In the genomic region with DNA sequence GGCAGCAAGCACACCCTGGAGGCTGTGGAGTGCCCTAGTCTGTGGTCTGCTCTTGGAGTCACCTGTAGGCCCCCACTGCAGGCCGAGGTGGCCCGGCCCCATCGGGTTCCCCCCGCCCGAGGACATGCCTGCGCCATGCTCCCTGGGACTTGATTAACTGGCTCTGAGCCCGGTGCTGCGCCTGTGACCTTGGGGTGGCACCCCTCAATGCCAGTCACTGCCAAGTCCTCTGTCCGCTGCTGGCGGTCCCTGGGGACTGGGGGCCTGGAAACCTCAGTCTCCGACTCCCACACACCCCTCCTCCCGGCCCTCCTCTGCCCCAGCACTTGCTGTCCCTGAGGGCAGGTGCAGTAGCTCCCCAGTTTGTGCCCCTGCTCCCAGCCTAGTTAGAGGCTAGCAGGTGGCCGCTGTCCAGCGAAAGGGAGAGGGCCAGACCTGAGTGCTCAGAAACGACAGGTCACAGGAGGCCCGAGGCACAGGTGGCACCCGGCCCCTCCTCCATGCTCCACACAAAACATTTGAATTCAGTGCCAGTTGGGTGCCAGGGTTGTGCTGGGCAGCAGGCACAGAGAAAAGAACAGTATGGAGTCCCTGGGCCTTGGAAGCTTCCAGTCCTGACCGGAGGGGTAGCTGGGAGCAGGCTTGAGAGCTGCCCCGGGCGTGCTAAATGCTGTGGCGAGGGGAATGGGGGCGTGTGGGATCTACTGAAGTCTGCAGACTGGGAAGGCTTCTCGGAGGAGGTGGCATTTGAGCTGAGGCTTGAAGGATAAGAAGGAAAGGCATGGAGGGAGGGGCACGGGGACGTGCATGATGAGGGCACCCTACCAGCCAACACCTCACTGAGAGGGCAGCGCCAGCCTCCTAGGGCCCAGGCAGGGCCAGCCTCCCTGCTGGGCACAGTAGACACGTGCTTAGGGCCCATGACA, we compare ENCODE assay signal across 18 cellular contexts. TPM values are rescaled to one million over a fixed set of nuclear protein-coding genes. Genes with fewer than 3 reads are reported as not detected.
"Had no signal": no experiment of that assay in that cellular context is flagged by ENCODE, and none has a peak within 500 bp of the region (broad histone marks: within the 10 kb centered on the region; RNA-seq: fewer than 3 reads in every experiment).

No MANE protein-coding gene starts in this region.

- H3K36me3 ChIP-seq: ascending aorta, cardiac muscle cell, lower lobe of right lung, upper lobe of left lung had no signal

- H3K27ac ChIP-seq: ascending aorta, cardiac muscle cell, lower lobe of right lung, upper lobe of left lung, VCaP had no signal

- ATAC-seq: activated CD4-positive, alpha-beta T cell treated with anti-CD3 and anti-CD28 coated beads for 36 hours; activated CD8-positive, alpha-beta T cell treated with anti-CD3 and anti-CD28 coated beads for 36 hours; activated T-cell treated with anti-CD3 and anti-CD28 coated beads, Interleukin-2, amount 50 U/mL, for 72 hours; stimulated activated memory B cell treated with anti-CD40 and anti-IgM and Interleukin-4, amounts not matched to agents 10 μg/mL and 1 μg/mL and 100 μg/mL, for 72 hours; T-cell had no signal

- H3K4me3 Mint-ChIP-seq: activated CD4-positive, alpha-beta T cell treated with anti-CD3 and anti-CD28 coated beads for 36 hours; activated CD8-positive, alpha-beta T cell treated with anti-CD3 and anti-CD28 coated beads for 36 hours; activated naive CD8-positive, alpha-beta T cell treated with anti-CD3 and anti-CD28 coated beads, Interleukin-2, amount 10 ng/mL, durations not matched to agents 7 days and 5 days; activated T-cell treated with anti-CD3 and anti-CD28 coated beads, Interleukin-2, amount 50 U/mL, for 72 hours; mesothelial cell of epicardium; stimulated activated memory B cell treated with anti-CD40 and anti-IgM and Interleukin-4, amounts not matched to agents 10 μg/mL and 1 μg/mL and 100 μg/mL, for 72 hours; T-cell had no signal

- H3K4me1 Mint-ChIP-seq: activated CD4-positive, alpha-beta T cell treated with anti-CD3 and anti-CD28 coated beads for 36 hours; activated naive CD8-positive, alpha-beta T cell treated with anti-CD3 and anti-CD28 coated beads, Interleukin-2, amount 10 ng/mL, durations not matched to agents 7 days and 5 days; stimulated activated memory B cell treated with anti-CD40 and anti-IgM and Interleukin-4, amounts not matched to agents 10 μg/mL and 1 μg/mL and 100 μg/mL, for 72 hours; T-cell had no signal

- H3K4me1 ChIP-seq: ascending aorta, lower lobe of right lung had no signal

- H3K27me3 ChIP-seq: ascending aorta, cardiac muscle cell, upper lobe of left lung had no signal

- H3K9me3 ChIP-seq: ascending aorta, lower lobe of right lung, upper lobe of left lung had no signal

- H3K9me3 Mint-ChIP-seq: activated CD8-positive, alpha-beta T cell treated with anti-CD3 and anti-CD28 coated beads for 36 hours; activated naive CD8-positive, alpha-beta T cell treated with anti-CD3 and anti-CD28 coated beads, Interleukin-2, amount 10 ng/mL, durations not matched to agents 7 days and 5 days; activated T-cell treated with anti-CD3 and anti-CD28 coated beads, Interleukin-2, amount 50 U/mL, for 72 hours; mesothelial cell of epicardium; stimulated activated memory B cell treated with anti-CD40 and anti-IgM and Interleukin-4, amounts not matched to agents 10 μg/mL and 1 μg/mL and 100 μg/mL, for 72 hours; T-cell had no signal

- H3K27me3 Mint-ChIP-seq: activated CD4-positive, alpha-beta T cell treated with anti-CD3 and anti-CD28 coated beads for 36 hours; activated CD8-positive, alpha-beta T cell treated with anti-CD3 and anti-CD28 coated beads for 36 hours; activated naive CD8-positive, alpha-beta T cell treated with anti-CD3 and anti-CD28 coated beads, Interleukin-2, amount 10 ng/mL, durations not matched to agents 7 days and 5 days; T-cell had no signal

- DNase-seq: activated CD4-positive, alpha-beta T cell treated with anti-CD3 and anti-CD28 coated beads for 36 hours; activated CD8-positive, alpha-beta memory T cell treated with anti-CD3 and anti-CD28 coated beads, Interleukin-2, amount 50 U/mL, for 4 hours; activated CD8-positive, alpha-beta T cell treated with anti-CD3 and anti-CD28 coated beads for 36 hours; activated naive CD8-positive, alpha-beta T cell treated with anti-CD3 and anti-CD28 coated beads, Interleukin-2, amount 10 ng/mL, durations not matched to agents 7 days and 5 days; activated T-cell treated with anti-CD3 and anti-CD28 coated beads, Interleukin-2, amount 50 U/mL, for 72 hours; foreskin melanocyte; head of caudate nucleus; lower lobe of right lung; retina; T-cell; T1000; upper lobe of left lung had no signal

- H3K27ac Mint-ChIP-seq: activated CD4-positive, alpha-beta T cell treated with anti-CD3 and anti-CD28 coated beads for 36 hours; activated CD8-positive, alpha-beta T cell treated with anti-CD3 and anti-CD28 coated beads for 36 hours; activated naive CD8-positive, alpha-beta T cell treated with anti-CD3 and anti-CD28 coated beads, Interleukin-2, amount 10 ng/mL, durations not matched to agents 7 days and 5 days; activated T-cell treated with anti-CD3 and anti-CD28 coated beads, Interleukin-2, amount 50 U/mL, for 72 hours; mesothelial cell of epicardium; stimulated activated memory B cell treated with anti-CD40 and anti-IgM and Interleukin-4, amounts not matched to agents 10 μg/mL and 1 μg/mL and 100 μg/mL, for 72 hours; T-cell had no signal

- H3K4me3 ChIP-seq: ascending aorta, cardiac muscle cell, lower lobe of right lung, smooth muscle cell, upper lobe of left lung had no signal

- H3K36me3 Mint-ChIP-seq: activated naive CD8-positive, alpha-beta T cell treated with anti-CD3 and anti-CD28 coated beads, Interleukin-2, amount 10 ng/mL, durations not matched to agents 7 days and 5 days; mesothelial cell of epicardium; stimulated activated memory B cell treated with anti-CD40 and anti-IgM and Interleukin-4, amounts not matched to agents 10 μg/mL and 1 μg/mL and 100 μg/mL, for 72 hours; T-cell had no signal

RNA-seq across cellular contexts. Expression of a gene that starts 16.4 kb away (rescaled TPM):
- total RNA-seq: activated CD8-positive, alpha-beta T cell treated with anti-CD3 and anti-CD28 coated beads for 36 hours; activated naive CD8-positive, alpha-beta T cell treated with anti-CD3 and anti-CD28 coated beads, Interleukin-2, amount 10 ng/mL, durations not matched to agents 7 days and 5 days; lower lobe of right lung; T-cell had no signal
